Comparison of ENCODE assay signal across 15 cellular contexts in genomic region chr3:65995030-65995429, GRCh38. TPM values are rescaled to one million over a fixed set of nuclear protein-coding genes. Genes with fewer than 3 reads are reported as not detected.
A peak's percentile ranks its signal among the peaks of the same experiment; 100 is the strongest.
DNase-seq lines count a peak whose midpoint lies in the region; ATAC-seq, FAIRE-seq and TF ChIP-seq lines count a peak whose summit lies in the region.
"Had no signal": no experiment of that assay in that cellular context is flagged by ENCODE, and none has a peak within 500 bp of the region (broad histone marks: within the 10 kb centered on the region; RNA-seq: fewer than 3 reads in every experiment).

No MANE protein-coding gene starts in this region.

- H3K27ac Mint-ChIP-seq in GM23338 (no peak overlapping the region), endothelial cell (ENCODE audit: unreplicated experiment) (no peak overlapping the region)

- H2AFZ ChIP-seq in GM23338 (no peak overlapping the region), SK-N-SH (ENCODE audit: low read depth) (no peak overlapping the region), fibroblast of lung (ENCODE audit: low read length) (no peak overlapping the region)

- peaks cover 39% of the 10 kb centered on the region for H3K4me1 Mint-ChIP-seq in GM23338
- H3K4me1 Mint-ChIP-seq in endothelial cell (ENCODE audit: unreplicated experiment) = peaks cover 31% of the 10 kb centered on the region

- H3K4me3 Mint-ChIP-seq in GM23338 = no peak overlapping the region
- H3K4me3 Mint-ChIP-seq in endothelial cell (ENCODE audit: unreplicated experiment) = no peak overlapping the region

- H3K36me3 Mint-ChIP-seq in GM23338 (ENCODE audit: low read depth) (peaks cover 4% of the 10 kb centered on the region; the same call in 2 of the 3 replicates), endothelial cell (ENCODE audit: low read depth, unreplicated experiment) (no peaks in the 10 kb centered on the region)

- no peaks in the 10 kb centered on the region for H3K36me3 ChIP-seq in GM23338 (ENCODE audit: insufficient read depth)
- H3K36me3 ChIP-seq in SK-N-SH (replicated peaks in 1 of 2; ENCODE audit: control insufficient read depth in 1 of 2, insufficient read depth in 2 of 2, low read length in 1 of 2) = no peaks in the 10 kb centered on the region
- H3K36me3 ChIP-seq in fibroblast of lung (ENCODE audit: control insufficient read depth, insufficient read depth, low read length) = no peaks in the 10 kb centered on the region
- H3K36me3 ChIP-seq in pancreas = no peaks in the 10 kb centered on the region
- H3K36me3 ChIP-seq: gastroesophageal sphincter had no signal

- H3K4me1 ChIP-seq in GM23338 (ENCODE audit: insufficient read depth) = peaks cover 30% of the 10 kb centered on the region
- H3K4me1 ChIP-seq in SK-N-SH (ENCODE audit: control insufficient read depth in 1 of 2, insufficient read depth in 2 of 2, low read depth in 1 of 2, low read length in 1 of 2) = no peaks in the 10 kb centered on the region
- H3K4me1 ChIP-seq in fibroblast of lung (ENCODE audit: control insufficient read depth, extremely low read depth, insufficient read depth, low read length) = peaks cover 3% of the 10 kb centered on the region
- H3K4me1 ChIP-seq in pancreas = peaks cover 0 to 10% (median 5%) of the 10 kb centered on the region in 3 donors
- H3K4me1 ChIP-seq: gastroesophageal sphincter, testis had no signal

- CTCF ChIA-PET in SK-N-SH (lab: Yijun Ruan, JAX) = interaction anchor here (0.6 to 1.1 kb wide), 2 partner anchors 15 to 1970 kb away, joined by 3 read pairs; no protein-coding TSS in a partner anchor

- intact Hi-C loops in pancreas (cut with DNase I) = no loop called here

- FAIRE-seq in pancreas (lab: Jason Lieb, UNC) = no peak
- FAIRE-seq: islet of Langerhans had no signal

- H3K9me2 ChIP-seq in GM23338 (ENCODE audit: insufficient read depth) (no peaks in the 10 kb centered on the region), SK-N-SH (no peaks in the 10 kb centered on the region)

- H3K27me3 ChIP-seq in GM23338 (ENCODE audit: insufficient read depth) = no peaks in the 10 kb centered on the region
- no peaks in the 10 kb centered on the region for H3K27me3 ChIP-seq in SK-N-SH (ENCODE audit: insufficient read depth)
- H3K27me3 ChIP-seq in fibroblast of lung (ENCODE audit: control insufficient read depth, insufficient read depth, low read length) = no peaks in the 10 kb centered on the region
- H3K27me3 ChIP-seq in pancreas = no peaks in the 10 kb centered on the region
- H3K27me3 ChIP-seq: gastroesophageal sphincter, testis had no signal

- no peak for DNase-seq in GM23338 (ENCODE audit: low spot score)
- no peak for DNase-seq in SK-N-SH
- DNase-seq in fibroblast of lung (ENCODE audit: low read depth in 2 of 2) = peak; percentile 46 to 54
- DNase-seq in pancreas = no peak
- no peak for DNase-seq in SHP77 (lab: John Stamatoyannopoulos, UW)
- DNase-seq in endothelial cell (ENCODE audit: low spot score) = no peak
- DNase-seq in NCI-H1105 treated with DMSO at 0.1 percent for 48 hours (lab: John Stamatoyannopoulos, UW) = no peak
- DNase-seq: activated CD8-positive, alpha-beta memory T cell treated with anti-CD3 and anti-CD28 coated beads for 24 hours; MM.1S; NCI-H2227 treated with DMSO at 0.1 percent for 48 hours; testis had no signal

- WGBS in SK-N-SH (ENCODE audit: low lambda C conversion rate) = 65% methylated on average over 4 of the region's 4 CpGs
- WGBS in pancreas, 2 donors = 80 to 87% methylated on average over 4 of the region's 4 CpGs

- TF ChIP-seq CTCF in GM23338 (conservative IDR thresholded peaks at IDR 0.05; ENCODE audit: low read depth in 2 of 2) (no peak), SK-N-SH (IDR thresholded peaks at IDR 0.05) (no peak), fibroblast of lung (conservative IDR thresholded peaks at IDR 0.05 in 1 of 2, IDR thresholded peaks at IDR 0.05 in 1 of 2; ENCODE audit: low read depth in 1 of 2, low read length in 2 of 2) (no peak), pancreas (IDR thresholded peaks at IDR 0.05) (no peak), endothelial cell (IDR thresholded peaks at IDR 0.05; ENCODE audit: unreplicated experiment) (no peak)

- TF ChIP-seq EP300 in SK-N-SH (IDR thresholded peaks at IDR 0.05; ENCODE audit: borderline replicate concordance in 1 of 2, low read depth in 1 of 2, low read length in 1 of 2) = no peak

- no peak overlapping the region; the same call in 1 of the 2 replicates for H3K4me2 ChIP-seq in GM23338
- no peak overlapping the region for H3K4me2 ChIP-seq in SK-N-SH
- H3K4me2 ChIP-seq in fibroblast of lung (ENCODE audit: extremely low read depth, insufficient read depth, low read length) = no peak overlapping the region

- H3K4me3 ChIP-seq in GM23338 = no peak overlapping the region
- H3K4me3 ChIP-seq in SK-N-SH (ENCODE audit: low read depth in 2 of 2, low read length in 1 of 2) = no peak overlapping the region
- no peak overlapping the region for H3K4me3 ChIP-seq in fibroblast of lung (replicated peaks in 1 of 4; ENCODE audit: control extremely low read depth in 1 of 4, insufficient read depth in 1 of 4, low read depth in 3 of 4, low read length in 4 of 4)
- no peak overlapping the region for H3K4me3 ChIP-seq in pancreas
- H3K4me3 ChIP-seq: gastroesophageal sphincter, testis had no signal

- TF ChIP-seq RAD21 in SK-N-SH (IDR thresholded peaks at IDR 0.05; ENCODE audit: low read length) = no peak

- H3F3A ChIP-seq in GM23338 (replicated peaks; ENCODE audit: low read depth) = no peaks in the 10 kb centered on the region
- H3F3A ChIP-seq in SK-N-SH (replicated peaks; ENCODE audit: insufficient read depth) = peaks cover 7% of the 10 kb centered on the region

- H3K79me2 ChIP-seq in GM23338 (replicated peaks; ENCODE audit: insufficient read depth) (peaks cover 94% of the 10 kb centered on the region), SK-N-SH (ENCODE audit: insufficient read depth) (peaks cover 80% of the 10 kb centered on the region; the same call in 1 of the 2 replicates), fibroblast of lung (ENCODE audit: control insufficient read depth, insufficient read depth, low read length) (no peaks in the 10 kb centered on the region)

- no peaks in the 10 kb centered on the region for H3K9me3 ChIP-seq in SK-N-SH
- H3K9me3 ChIP-seq in fibroblast of lung (ENCODE audit: control insufficient read depth, insufficient read depth, low read depth, low read length) = no peaks in the 10 kb centered on the region
- no peaks in the 10 kb centered on the region for H3K9me3 ChIP-seq in pancreas
- H3K9me3 ChIP-seq: gastroesophageal sphincter, testis had no signal

- peaks cover 9% of the 10 kb centered on the region for H4K20me1 ChIP-seq in GM23338 (replicated peaks; ENCODE audit: insufficient read depth)
- peaks cover 11% of the 10 kb centered on the region; the same call in 1 of the 2 replicates for H4K20me1 ChIP-seq in SK-N-SH (ENCODE audit: insufficient read depth)
- no peaks in the 10 kb centered on the region for H4K20me1 ChIP-seq in fibroblast of lung (ENCODE audit: control insufficient read depth, extremely low read depth, insufficient read depth, low read length)

- peaks cover 9% of the 10 kb centered on the region for H3K27me3 Mint-ChIP-seq in GM23338 (ENCODE audit: insufficient read depth, low read depth, poor library complexity)
- H3K27me3 Mint-ChIP-seq in endothelial cell (ENCODE audit: unreplicated experiment) = no peaks in the 10 kb centered on the region

- ATAC-seq in GM23338 = no peak
- peak in 3 of 4 donors; percentile 11 to 34 (median 17) for ATAC-seq in pancreas
- no peak for ATAC-seq in HG03139 (IDR thresholded peaks at IDR 0.05; ENCODE audit: unreplicated experiment)
- ATAC-seq: gastroesophageal sphincter, Panc1 had no signal

- H3K9ac ChIP-seq in SK-N-SH = no peak overlapping the region
- no peak overlapping the region for H3K9ac ChIP-seq in fibroblast of lung (ENCODE audit: insufficient read depth, low read length)

- no peak overlapping the region for H3K27ac ChIP-seq in GM23338 (ENCODE audit: low read depth)
- H3K27ac ChIP-seq in SK-N-SH (ENCODE audit: low read depth in 2 of 2, low read length in 1 of 2) = no peak overlapping the region
- no peak overlapping the region for H3K27ac ChIP-seq in fibroblast of lung (ENCODE audit: insufficient read depth, low read length)
- no peak overlapping the region for H3K27ac ChIP-seq in pancreas
- H3K27ac ChIP-seq: gastroesophageal sphincter, testis had no signal

- H3K9me3 Mint-ChIP-seq in GM23338 (no peaks in the 10 kb centered on the region; the same call in 2 of the 3 replicates), endothelial cell (ENCODE audit: unreplicated experiment) (no peaks in the 10 kb centered on the region)

- POLR2A ChIA-PET in SK-N-SH (lab: Yijun Ruan, JAX) = no interaction called here

TF ChIP-seq in SK-N-SH, 30 proteins besides CTCF, POLR2A, EP300 and RAD21 (continues in another document):
- peak; percentile 19; the same call in 1 of the 2 replicates for TF ChIP-seq TCF12 (IDR thresholded peaks at IDR 0.05)

RNA-seq across cellular contexts. Expression of gene MAGI1, which starts 43.7 kb away (rescaled TPM):
- total RNA-seq in GM23338 (2014; rRNA removed; shearing (Covaris generic)) = 63.8 and 71.2 TPM in 2 replicates
- polyA plus RNA-seq in GM23338 (2016; fragmentation: Nextera tagmentation; extraction: Ambion mirVana) (23.8 and 27.4 TPM in 2 replicates), SK-N-SH (2012; rRNA removed) (10.3 and 11.1 TPM in 2 replicates), fibroblast of lung (12.5 and 23.7 TPM in 2 replicates), pancreas (10 to 100 TPM; 19.7 to 27.9 TPM)
- polyA plus RNA-seq in SK-N-SH (2012; cell fraction: cytosol; rRNA removed) = 7.0 and 8.2 TPM in 2 replicates
- 21.6 and 25.4 TPM in 2 replicates for polyA plus RNA-seq in SK-N-SH (2012; cell fraction: nucleus; rRNA removed)
- total RNA-seq in fibroblast of lung (8.0 and 15.7 TPM in 2 replicates), pancreas (10 to 100 TPM; 22.1 to 45.1 (median 28.1) TPM), endothelial cell (ENCODE audit: unreplicated experiment) (33.8 TPM)
- 9.0 and 20.7 TPM in 2 replicates for polyA plus RNA-seq in fibroblast of lung (2012)
- polyA minus RNA-seq in fibroblast of lung (ENCODE audit: low replicate concordance) = 7.5 and 22.0 TPM in 2 replicates

Comparison
In these comparisons a context has a peak if more than half of its experiments do, and no peak if none do; other contexts are left out.
1. ATAC-seq: peak in pancreas (3 of 4); none in GM23338 (single experiment) and HG03139 (single experiment).
2. DNase-seq: peak in fibroblast of lung (2 of 2); none in GM23338 (single experiment), SK-N-SH (single experiment), pancreas (0 of 6), SHP77 (0 of 2), endothelial cell (single experiment) and NCI-H1105 treated with DMSO at 0.1 percent for 48 hours (single experiment).